Comparison of ENCODE assay signal across 10 cellular contexts in genomic region chrX:150478496-150479492, GRCh38.
DNase-seq lines count a peak whose midpoint lies in the region; ATAC-seq and TF ChIP-seq lines count a peak whose summit lies in the region.
"Had no signal": no experiment of that assay in that cellular context is flagged by ENCODE, and none has a peak within 500 bp of the region (broad histone marks: within the 10 kb centered on the region; RNA-seq: fewer than 3 reads in every experiment).

No MANE protein-coding gene starts in this region.

- H3K36me3 Mint-ChIP-seq in activated CD8-positive, alpha-beta memory T cell treated with anti-CD3 and anti-CD28 coated beads, Interleukin-2, amount 10 ng/mL, durations not matched to agents 7 days and 5 days = peaks cover 9% of the 10 kb centered on the region
- H3K36me3 Mint-ChIP-seq in activated T-helper 17 cell treated with anti-CD3 and anti-CD28 coated beads, Interleukin-2, amount 50 U/mL, for 72 hours (ENCODE audit: low read depth) = peaks cover 4% of the 10 kb centered on the region
- no peaks in the 10 kb centered on the region for H3K36me3 Mint-ChIP-seq in stimulated activated naive B cell treated with anti-CD40 and anti-IgM and Interleukin-4, amounts not matched to agents 10 μg/mL and 1 μg/mL and 100 μg/mL, for 72 hours
- no peaks in the 10 kb centered on the region for H3K36me3 Mint-ChIP-seq in endodermal cell (ENCODE audit: low read depth)

- TF ChIP-seq CTCF in endodermal cell (conservative IDR thresholded peaks at IDR 0.05) (no peak), foreskin fibroblast (IDR thresholded peaks at IDR 0.05; ENCODE audit: low read depth, low read length) (no peak)

- CTCF ChIA-PET in activated CD8-positive, alpha-beta memory T cell treated with anti-CD3 and anti-CD28 coated beads, Interleukin-2, amount 10 ng/mL, durations not matched to agents 7 days and 5 days (lab: Charles Lee) = interaction anchor here (0.9 to 1.3 kb wide), 5 partner anchors 9 to 116 kb away, joined by 3 to 8 read pairs (median 3); partner anchors contain the start of gene MAMLD1

- H3K9ac ChIP-seq in endodermal cell (ENCODE audit: extremely low read depth, low read length, poor library complexity, severe bottlenecking) = no peak overlapping the region

- no peak overlapping the region for H3K27ac ChIP-seq in endodermal cell (ENCODE audit: low read depth, low read length)
- H3K27ac ChIP-seq: right atrium auricular region had no signal

- WGBS in endodermal cell (ENCODE audit: insufficient coverage in 1 of 2, insufficient read length in 1 of 2), 2 experiments = 90 to 100% methylated on average over 3 to 13 of the region's 13 CpGs

- H3K4me3 ChIP-seq in endodermal cell (ENCODE audit: low read length) (no peak overlapping the region), foreskin fibroblast (ENCODE audit: low read depth in 1 of 2, low read length in 2 of 2) (no peak overlapping the region)
- H3K4me3 ChIP-seq: right atrium auricular region had no signal

- peak; percentile 68 for DNase-seq in activated CD8-positive, alpha-beta memory T cell treated with anti-CD3 and anti-CD28 coated beads, Interleukin-2, amount 10 ng/mL, durations not matched to agents 7 days and 5 days
- DNase-seq in activated CD8-positive, alpha-beta memory T cell treated with anti-CD3 and anti-CD28 coated beads, Interleukin-2, amount 50 U/mL, for 48 hours = no peak
- no peak for DNase-seq in stimulated activated naive B cell treated with anti-CD40 and anti-IgM and Interleukin-4, amounts not matched to agents 10 μg/mL and 1 μg/mL and 100 μg/mL, for 72 hours
- DNase-seq in endodermal cell (no peak), foreskin fibroblast (no peak), NCI-H510A treated with DMSO at 0.1 percent for 48 hours (lab: John Stamatoyannopoulos, UW) (no peak)
- DNase-seq: NCI-H82 had no signal

- peaks cover 68% of the 10 kb centered on the region for H3K4me1 Mint-ChIP-seq in activated CD8-positive, alpha-beta memory T cell treated with anti-CD3 and anti-CD28 coated beads, Interleukin-2, amount 10 ng/mL, durations not matched to agents 7 days and 5 days
- H3K4me1 Mint-ChIP-seq in activated T-helper 17 cell treated with anti-CD3 and anti-CD28 coated beads, Interleukin-2, amount 50 U/mL, for 72 hours = peaks cover 26% of the 10 kb centered on the region
- peaks cover 29 to 66% of the 10 kb centered on the region in 2 donors for H3K4me1 Mint-ChIP-seq in stimulated activated naive B cell treated with anti-CD40 and anti-IgM and Interleukin-4, amounts not matched to agents 10 μg/mL and 1 μg/mL and 100 μg/mL, for 72 hours
- H3K4me1 Mint-ChIP-seq in endodermal cell = peaks cover 3% of the 10 kb centered on the region

- H3K36me3 ChIP-seq in endodermal cell (ENCODE audit: control insufficient read depth, insufficient read depth, low read length) = no peaks in the 10 kb centered on the region
- H3K36me3 ChIP-seq: right atrium auricular region had no signal

- peak overlapping the region; percentile 98 for H3K27ac Mint-ChIP-seq in activated CD8-positive, alpha-beta memory T cell treated with anti-CD3 and anti-CD28 coated beads, Interleukin-2, amount 10 ng/mL, durations not matched to agents 7 days and 5 days
- peak overlapping the region; percentile 93 for H3K27ac Mint-ChIP-seq in activated T-helper 17 cell treated with anti-CD3 and anti-CD28 coated beads, Interleukin-2, amount 50 U/mL, for 72 hours
- no peak overlapping the region for H3K27ac Mint-ChIP-seq in stimulated activated naive B cell treated with anti-CD40 and anti-IgM and Interleukin-4, amounts not matched to agents 10 μg/mL and 1 μg/mL and 100 μg/mL, for 72 hours
- H3K27ac Mint-ChIP-seq in endodermal cell = no peak overlapping the region

- peak; percentile 70 for ATAC-seq in activated CD8-positive, alpha-beta memory T cell treated with anti-CD3 and anti-CD28 coated beads, Interleukin-2, amount 10 ng/mL, durations not matched to agents 7 days and 5 days
- peak; percentile 71 for ATAC-seq in HG03196 (IDR thresholded peaks at IDR 0.05; ENCODE audit: unreplicated experiment)
- peak; percentile 74 for ATAC-seq in activated T-helper 17 cell treated with anti-CD3 and anti-CD28 coated beads, Interleukin-2, amount 50 U/mL, for 72 hours (replicated peaks)
- ATAC-seq in stimulated activated naive B cell treated with anti-CD40 and anti-IgM and Interleukin-4, amounts not matched to agents 10 μg/mL and 1 μg/mL and 100 μg/mL, for 72 hours (replicated peaks) = peak; percentile 73 to 82

- no peaks in the 10 kb centered on the region for H3K27me3 Mint-ChIP-seq in activated CD8-positive, alpha-beta memory T cell treated with anti-CD3 and anti-CD28 coated beads, Interleukin-2, amount 10 ng/mL, durations not matched to agents 7 days and 5 days
- no peaks in the 10 kb centered on the region for H3K27me3 Mint-ChIP-seq in activated T-helper 17 cell treated with anti-CD3 and anti-CD28 coated beads, Interleukin-2, amount 50 U/mL, for 72 hours
- no peaks in the 10 kb centered on the region for H3K27me3 Mint-ChIP-seq in stimulated activated naive B cell treated with anti-CD40 and anti-IgM and Interleukin-4, amounts not matched to agents 10 μg/mL and 1 μg/mL and 100 μg/mL, for 72 hours
- no peaks in the 10 kb centered on the region for H3K27me3 Mint-ChIP-seq in endodermal cell (ENCODE audit: insufficient read depth)

- no peaks in the 10 kb centered on the region for H3K4me1 ChIP-seq in endodermal cell (ENCODE audit: control insufficient read depth, insufficient read depth, low read length)
- H3K4me1 ChIP-seq: right atrium auricular region had no signal

- H3K27me3 ChIP-seq in endodermal cell (ENCODE audit: control insufficient read depth, insufficient read depth, low read length, poor library complexity, severe bottlenecking) = no peaks in the 10 kb centered on the region
- H3K27me3 ChIP-seq: right atrium auricular region had no signal

- H3K9me3 ChIP-seq in endodermal cell (ENCODE audit: control insufficient read depth, low read length) = no peaks in the 10 kb centered on the region
- H3K9me3 ChIP-seq: right atrium auricular region had no signal

- no peaks in the 10 kb centered on the region for H3K9me3 Mint-ChIP-seq in activated CD8-positive, alpha-beta memory T cell treated with anti-CD3 and anti-CD28 coated beads, Interleukin-2, amount 10 ng/mL, durations not matched to agents 7 days and 5 days (ENCODE audit: low read depth)
- no peaks in the 10 kb centered on the region for H3K9me3 Mint-ChIP-seq in activated T-helper 17 cell treated with anti-CD3 and anti-CD28 coated beads, Interleukin-2, amount 50 U/mL, for 72 hours
- H3K9me3 Mint-ChIP-seq in stimulated activated naive B cell treated with anti-CD40 and anti-IgM and Interleukin-4, amounts not matched to agents 10 μg/mL and 1 μg/mL and 100 μg/mL, for 72 hours = no peaks in the 10 kb centered on the region
- peaks cover 40% of the 10 kb centered on the region for H3K9me3 Mint-ChIP-seq in endodermal cell

- H3K4me3 Mint-ChIP-seq in activated CD8-positive, alpha-beta memory T cell treated with anti-CD3 and anti-CD28 coated beads, Interleukin-2, amount 10 ng/mL, durations not matched to agents 7 days and 5 days = peak overlapping the region; percentile 70
- peak overlapping the region; percentile 77 for H3K4me3 Mint-ChIP-seq in activated T-helper 17 cell treated with anti-CD3 and anti-CD28 coated beads, Interleukin-2, amount 50 U/mL, for 72 hours
- peak overlapping the region in 1 of 2 donors; percentile 30 for H3K4me3 Mint-ChIP-seq in stimulated activated naive B cell treated with anti-CD40 and anti-IgM and Interleukin-4, amounts not matched to agents 10 μg/mL and 1 μg/mL and 100 μg/mL, for 72 hours
- no peak overlapping the region for H3K4me3 Mint-ChIP-seq in endodermal cell

Comparison
In these comparisons a context has a peak if more than half of its experiments do, and no peak if none do; other contexts are left out.
1. H3K27ac Mint-ChIP-seq: peak in activated CD8-positive, alpha-beta memory T cell treated with anti-CD3 and anti-CD28 coated beads, Interleukin-2, amount 10 ng/mL, durations not matched to agents 7 days and 5 days (single experiment) and activated T-helper 17 cell treated with anti-CD3 and anti-CD28 coated beads, Interleukin-2, amount 50 U/mL, for 72 hours (single experiment); none in stimulated activated naive B cell treated with anti-CD40 and anti-IgM and Interleukin-4, amounts not matched to agents 10 μg/mL and 1 μg/mL and 100 μg/mL, for 72 hours (single experiment) and endodermal cell (single experiment).
2. Peak in every context shown above with its lines, with median percentiles within 50 percentile points of each other: ATAC-seq.